In the genomic region with DNA sequence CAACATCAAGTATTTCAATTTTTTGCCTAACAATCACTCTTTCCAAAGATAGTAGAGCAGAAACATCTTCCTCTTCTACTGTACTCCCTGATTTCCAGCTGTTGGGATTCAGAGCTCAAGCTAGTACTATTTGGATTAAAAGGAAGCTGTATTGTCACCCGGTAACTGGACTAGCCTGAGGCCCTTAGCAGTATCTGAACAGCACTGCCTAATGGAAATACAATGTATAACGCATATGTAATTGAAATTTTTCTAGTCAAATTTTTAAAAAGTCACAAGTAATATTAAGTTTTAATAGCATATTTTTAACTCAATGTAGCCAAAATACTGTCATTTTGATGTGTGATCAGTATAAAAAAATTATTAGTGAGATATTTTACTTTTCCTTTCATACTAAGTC, we compare ENCODE assay signal across 1 cellular context.
TF ChIP-seq lines count a peak whose summit lies in the region.

No MANE protein-coding gene starts in this region.

TF ChIP-seq in SK-N-SH treated with all-trans-retinoic acid at 6 μM for 48 hours, 23 proteins besides CTCF, POLR2A, EP300 and RAD21 (continued from another document):
- TF ChIP-seq, protein P1, sequence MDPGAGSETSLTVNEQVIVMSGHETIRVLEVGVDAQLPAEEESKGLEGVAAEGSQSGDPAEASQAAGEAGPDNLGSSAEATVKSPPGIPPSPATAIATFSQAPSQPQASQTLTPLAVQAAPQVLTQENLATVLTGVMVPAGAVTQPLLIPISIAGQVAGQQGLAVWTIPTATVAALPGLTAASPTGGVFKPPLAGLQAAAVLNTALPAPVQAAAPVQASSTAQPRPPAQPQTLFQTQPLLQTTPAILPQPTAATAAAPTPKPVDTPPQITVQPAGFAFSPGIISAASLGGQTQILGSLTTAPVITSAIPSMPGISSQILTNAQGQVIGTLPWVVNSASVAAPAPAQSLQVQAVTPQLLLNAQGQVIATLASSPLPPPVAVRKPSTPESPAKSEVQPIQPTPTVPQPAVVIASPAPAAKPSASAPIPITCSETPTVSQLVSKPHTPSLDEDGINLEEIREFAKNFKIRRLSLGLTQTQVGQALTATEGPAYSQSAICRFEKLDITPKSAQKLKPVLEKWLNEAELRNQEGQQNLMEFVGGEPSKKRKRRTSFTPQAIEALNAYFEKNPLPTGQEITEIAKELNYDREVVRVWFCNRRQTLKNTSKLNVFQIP (CRISPR knock-in tag; IDR thresholded peaks at IDR 0.05; ENCODE audit: borderline replicate concordance, low read depth), result no peak
- TF ChIP-seq PPARA (CRISPR knock-in tag; IDR thresholded peaks at IDR 0.05; ENCODE audit: borderline replicate concordance), result no peak
- TF ChIP-seq TOX (CRISPR knock-in tag; IDR thresholded peaks at IDR 0.05; ENCODE audit: borderline replicate concordance), result no peak
- TF ChIP-seq ESRRG (CRISPR knock-in tag; IDR thresholded peaks at IDR 0.05), result no peak
- TF ChIP-seq, protein P2, sequence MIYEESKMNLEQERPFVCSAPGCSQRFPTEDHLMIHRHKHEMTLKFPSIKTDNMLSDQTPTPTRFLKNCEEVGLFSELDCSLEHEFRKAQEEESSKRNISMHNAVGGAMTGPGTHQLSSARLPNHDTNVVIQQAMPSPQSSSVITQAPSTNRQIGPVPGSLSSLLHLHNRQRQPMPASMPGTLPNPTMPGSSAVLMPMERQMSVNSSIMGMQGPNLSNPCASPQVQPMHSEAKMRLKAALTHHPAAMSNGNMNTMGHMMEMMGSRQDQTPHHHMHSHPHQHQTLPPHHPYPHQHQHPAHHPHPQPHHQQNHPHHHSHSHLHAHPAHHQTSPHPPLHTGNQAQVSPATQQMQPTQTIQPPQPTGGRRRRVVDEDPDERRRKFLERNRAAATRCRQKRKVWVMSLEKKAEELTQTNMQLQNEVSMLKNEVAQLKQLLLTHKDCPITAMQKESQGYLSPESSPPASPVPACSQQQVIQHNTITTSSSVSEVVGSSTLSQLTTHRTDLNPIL (CRISPR knock-in tag; IDR thresholded peaks at IDR 0.05; ENCODE audit: low read depth), result no peak
